ENCODE assay signal across 1 cellular context in genomic region chr10:68406815-68407585, GRCh38.
A peak's percentile ranks its signal among the peaks of the same experiment; 100 is the strongest.
TF ChIP-seq lines count a peak whose summit lies in the region.

RUFY2 (minus strand) TSS chr10:68407277; CDS start chr10:68407189, 88 bp downstream.

TF ChIP-seq in K562, 482 proteins besides CTCF, POLR2A, EP300 and RAD21 (continued from another document and continues in another):
- 0 out of 2 replicates have a peak, but pooled peaks have one; percentile 76 for TF ChIP-seq FOXP4 (CRISPR knock-in tag; IDR thresholded peaks at IDR 0.05; ENCODE audit: borderline replicate concordance)
- no peak for TF ChIP-seq SAFB2 (IDR thresholded peaks at IDR 0.05; ENCODE audit: borderline replicate concordance, low read depth, low read length, severe bottlenecking)
- TF ChIP-seq ARNT (IDR thresholded peaks at IDR 0.05) = no peak
- TF ChIP-seq HMG20B (CRISPR knock-in tag; IDR thresholded peaks at IDR 0.05) = no peak
- peak; percentile 61 for TF ChIP-seq KDM5B (IDR thresholded peaks at IDR 0.05; ENCODE audit: insufficient replicate concordance, low read depth, low read length)
- TF ChIP-seq SMAD1 (IDR thresholded peaks at IDR 0.05; ENCODE audit: low read depth, low read length, partially characterized antibody) = no peak
- TF ChIP-seq PPARD (CRISPR knock-in tag; IDR thresholded peaks at IDR 0.05) = no peak
- TF ChIP-seq SMC3 (conservative IDR thresholded peaks at IDR 0.05; ENCODE audit: insufficient read depth, low read depth, low read length) = no peak
- no peak for TF ChIP-seq NELFE (IDR thresholded peaks at IDR 0.05; ENCODE audit: insufficient read depth, insufficient read length)
- no peak for TF ChIP-seq ZSCAN32 (CRISPR knock-in tag; IDR thresholded peaks at IDR 0.05)
- TF ChIP-seq GABPA (tag; conservative IDR thresholded peaks at IDR 0.05; ENCODE audit: low read depth) = peak; percentile 43; the same call in 1 of the 2 replicates
- peak; percentile 80; the same call in 1 of the 2 replicates for TF ChIP-seq ZNF592 (IDR thresholded peaks at IDR 0.05)
- TF ChIP-seq RBM17 (IDR thresholded peaks at IDR 0.05; ENCODE audit: borderline replicate concordance, low read depth, low read length) = no peak
- TF ChIP-seq ZNF75A (CRISPR knock-in tag; IDR thresholded peaks at IDR 0.05) = no peak
- no peak for TF ChIP-seq MCM2 (IDR thresholded peaks at IDR 0.05; ENCODE audit: low read depth)
- TF ChIP-seq MBD2 (IDR thresholded peaks at IDR 0.05; ENCODE audit: borderline replicate concordance, low read depth) = 0 out of 2 replicates have a peak, but pooled peaks have one; percentile 48
- peak; percentile 43; the same call in 1 of the 2 replicates for TF ChIP-seq RREB1 (CRISPR knock-in tag; IDR thresholded peaks at IDR 0.05)
- no peak for TF ChIP-seq GTF2F1 (IDR thresholded peaks at IDR 0.05; ENCODE audit: low read depth, low read length)
- TF ChIP-seq SIN3B (IDR thresholded peaks at IDR 0.05; ENCODE audit: low read depth) = peak; percentile 85
- no peak for TF ChIP-seq ZNF140 (CRISPR knock-in tag; IDR thresholded peaks at IDR 0.05)
- 0 out of 4 replicates have a peak, but pooled peaks of 1 of the 2 experiments have one; percentile 35 for TF ChIP-seq MLX (CRISPR knock-in tag; conservative IDR thresholded peaks at IDR 0.05)
- 0 out of 2 replicates have a peak, but pooled peaks have one; percentile 23 for TF ChIP-seq SMARCC2 (IDR thresholded peaks at IDR 0.05; ENCODE audit: low read depth)
- peak; percentile 21 for TF ChIP-seq TAF7 (tag; IDR thresholded peaks at IDR 0.05)
- TF ChIP-seq ERF (CRISPR knock-in tag; IDR thresholded peaks at IDR 0.05) = peak; percentile 93
- TF ChIP-seq ARID3A (IDR thresholded peaks at IDR 0.05; ENCODE audit: borderline replicate concordance, low read depth, low read length) = no peak
- peak; percentile 93 for TF ChIP-seq GTF2E2 (tag; IDR thresholded peaks at IDR 0.05)
- TF ChIP-seq KLF13 (tag; IDR thresholded peaks at IDR 0.05; ENCODE audit: borderline replicate concordance, low read depth) = peak; percentile 65
- TF ChIP-seq ZNF584 (CRISPR knock-in tag; IDR thresholded peaks at IDR 0.05; ENCODE audit: low read depth) = no peak
- TF ChIP-seq ARID4B (CRISPR knock-in tag; IDR thresholded peaks at IDR 0.05) = peak; percentile 92
- no peak for TF ChIP-seq SNIP1 (IDR thresholded peaks at IDR 0.05; ENCODE audit: low read depth)
- TF ChIP-seq SRSF9 (IDR thresholded peaks at IDR 0.05; ENCODE audit: borderline replicate concordance, low read depth, low read length) = no peak
- TF ChIP-seq ZNF184 (CRISPR knock-in tag; IDR thresholded peaks at IDR 0.05) = no peak
- peak; percentile 66 for TF ChIP-seq HCFC1 (IDR thresholded peaks at IDR 0.05; ENCODE audit: low read depth, low read length)
- TF ChIP-seq RBFOX2 (IDR thresholded peaks at IDR 0.05; ENCODE audit: low read depth, low read length) = peak; percentile 94
- peak; percentile 6 for TF ChIP-seq C11orf30 (IDR thresholded peaks at IDR 0.05; ENCODE audit: low read depth)
- TF ChIP-seq ETS1 (conservative IDR thresholded peaks at IDR 0.05; ENCODE audit: control insufficient read depth, low read depth, low read length) = peak; percentile 63; the same call in 1 of the 2 replicates
- TF ChIP-seq RFX1 (IDR thresholded peaks at IDR 0.05) = peak; percentile 98
- peak; percentile 73 for TF ChIP-seq KLF1 (tag; IDR thresholded peaks at IDR 0.05)
